Comparison of ENCODE assay signal across 26 cellular contexts in genomic region chr15:72397780-72398179, GRCh38. TPM values are rescaled to one million over a fixed set of nuclear protein-coding genes. Genes with fewer than 3 reads are reported as not detected.
"Had no signal": no experiment of that assay in that cellular context is flagged by ENCODE, and none has a peak within 500 bp of the region (broad histone marks: within the 10 kb centered on the region; RNA-seq: fewer than 3 reads in every experiment).

No MANE protein-coding gene starts in this region.

- H3K9me3 ChIP-seq: esophagus muscularis mucosa, gastrocnemius medialis, heart right ventricle, mucosa of descending colon, neutrophil, right atrium auricular region, stomach, thoracic aorta, transverse colon had no signal

- H3K4me1 ChIP-seq: esophagus muscularis mucosa, gastrocnemius medialis, right atrium auricular region, stomach, transverse colon had no signal

- H3K27me3 ChIP-seq: gastrocnemius medialis, right atrium auricular region had no signal

- H3K27ac Mint-ChIP-seq: naive thymus-derived CD8-positive, alpha-beta T cell had no signal

- ATAC-seq: gastrocnemius medialis; heart right ventricle; mucosa of descending colon; naive thymus-derived CD8-positive, alpha-beta T cell had no signal

- H3K4me3 Mint-ChIP-seq: naive thymus-derived CD8-positive, alpha-beta T cell had no signal

- H3K4me3 ChIP-seq: esophagus muscularis mucosa, gastrocnemius medialis, heart right ventricle, mucosa of descending colon, right atrium auricular region, stomach, thoracic aorta, transverse colon had no signal

- H3K4me1 Mint-ChIP-seq: naive thymus-derived CD8-positive, alpha-beta T cell had no signal

- H3K36me3 ChIP-seq: esophagus muscularis mucosa, gastrocnemius medialis, heart right ventricle, neutrophil, right atrium auricular region, stomach, thoracic aorta, transverse colon had no signal

- DNase-seq: cortex of kidney; effector memory CD4-positive, alpha-beta T cell; gastrocnemius medialis; heart right ventricle; hypothalamus; kidney glomerular epithelial cell; mammary epithelial cell; mucosa of descending colon; naive thymus-derived CD8-positive, alpha-beta T cell; posterior cingulate gyrus; small intestine; stimulated activated CD4-positive, alpha-beta T cell treated with anti-CD3 and anti-CD28 coated beads, Interleukin-12 subunit alpha, Interleukin-12 subunit beta, amount 100 ng/mL, for 4 hours; stimulated activated naive CD4-positive, alpha-beta T cell; stomach; substantia nigra; transverse colon had no signal

- H3K27ac ChIP-seq: epithelial cell of prostate, esophagus muscularis mucosa, gastrocnemius medialis, heart right ventricle, neutrophil, right atrium auricular region, stomach, thoracic aorta, transverse colon had no signal

RNA-seq across cellular contexts. Expression of gene TMEM202, which starts 0.3 kb away (rescaled TPM):
- total RNA-seq: esophagus muscularis mucosa; fibroblast of villous mesenchyme; gastrocnemius medialis; heart right ventricle; lower leg skin; mammary epithelial cell; mucosa of descending colon; naive thymus-derived CD8-positive, alpha-beta T cell; osteoblast; right atrium auricular region; stomach; thoracic aorta; transverse colon; ureter had no signal
- polyA plus RNA-seq: heart right ventricle; mammary epithelial cell; naive thymus-derived CD8-positive, alpha-beta T cell; neural cell; small intestine; stomach had no signal
